Comparison of ENCODE assay signal across 1 cellular context in genomic region chr10:23558361-23558799, GRCh38.
TF ChIP-seq lines count a peak whose summit lies in the region.

No MANE protein-coding gene starts in this region.

TF ChIP-seq in HepG2, 621 proteins besides CTCF, POLR2A, EP300 and RAD21 (continued from another document):
- no peak for TF ChIP-seq ZNF362 (CRISPR knock-in tag; IDR thresholded peaks at IDR 0.05; ENCODE audit: borderline replicate concordance)
